Comparison of ENCODE assay signal across 34 cellular contexts in genomic region chr22:29060931-29061330, GRCh38. TPM values are rescaled to one million over a fixed set of nuclear protein-coding genes. Genes with fewer than 3 reads are reported as not detected.
"Had no signal": no experiment of that assay in that cellular context is flagged by ENCODE, and none has a peak within 500 bp of the region (broad histone marks: within the 10 kb centered on the region; RNA-seq: fewer than 3 reads in every experiment).

No MANE protein-coding gene starts in this region.

- H3K27ac Mint-ChIP-seq: activated CD4-positive, alpha-beta memory T cell treated with anti-CD3 and anti-CD28 coated beads, Interleukin-2, amount 10 ng/mL, durations not matched to agents 7 days and 5 days; activated CD4-positive, alpha-beta T cell treated with anti-CD3 and anti-CD28 coated beads for 36 hours; activated CD4-positive, alpha-beta T cell treated with anti-CD3 and anti-CD28 coated beads, Interleukin-2, amount 10 ng/mL, durations not matched to agents 24 days and 14 days; activated naive CD8-positive, alpha-beta T cell; activated T-cell treated with anti-CD3 and anti-CD28 coated beads, Interleukin-2, amount 50 U/mL, for 24 hours; activated T-cell treated with anti-CD3 and anti-CD28 coated beads, Interleukin-2, amount 50 U/mL, for 72 hours; dendritic cell treated with granulocyte-macrophage colony-stimulating factor and Interleukin-4, amounts not matched to agents 40 ng/mL and 50 ng/mL, for 4 days; effector memory CD8-positive, alpha-beta T cell had no signal

- H3K4me1 ChIP-seq: esophagus squamous epithelium, gastroesophageal sphincter had no signal

- H3K4me1 Mint-ChIP-seq: central memory CD8-positive, alpha-beta T cell had no signal

- H3K9me3 Mint-ChIP-seq: activated CD4-positive, alpha-beta memory T cell treated with anti-CD3 and anti-CD28 coated beads, Interleukin-2, amount 10 ng/mL, durations not matched to agents 7 days and 5 days; activated CD4-positive, alpha-beta T cell treated with anti-CD3 and anti-CD28 coated beads, Interleukin-2, amount 10 ng/mL, durations not matched to agents 24 days and 14 days; activated T-cell treated with anti-CD3 and anti-CD28 coated beads, Interleukin-2, amount 50 U/mL, for 24 hours; activated T-cell treated with anti-CD3 and anti-CD28 coated beads, Interleukin-2, amount 50 U/mL, for 72 hours; central memory CD8-positive, alpha-beta T cell; dendritic cell treated with granulocyte-macrophage colony-stimulating factor and Interleukin-4, amounts not matched to agents 40 ng/mL and 50 ng/mL, for 4 days; effector memory CD8-positive, alpha-beta T cell had no signal

- ATAC-seq: activated CD4-positive, alpha-beta T cell treated with anti-CD3 and anti-CD28 coated beads for 36 hours; activated T-cell treated with anti-CD3 and anti-CD28 coated beads, Interleukin-2, amount 50 U/mL, for 72 hours; effector memory CD8-positive, alpha-beta T cell; gastroesophageal sphincter had no signal

- H3K9me3 ChIP-seq: esophagus squamous epithelium, gastroesophageal sphincter had no signal

- H3K4me3 ChIP-seq: coronary artery, esophagus squamous epithelium, gastroesophageal sphincter had no signal

- H3K27me3 ChIP-seq: brain microvascular endothelial cell, esophagus squamous epithelium had no signal

- H3K27ac ChIP-seq: brain microvascular endothelial cell, coronary artery, esophagus squamous epithelium, gastroesophageal sphincter had no signal

- H3K4me3 Mint-ChIP-seq: activated CD4-positive, alpha-beta memory T cell treated with anti-CD3 and anti-CD28 coated beads, Interleukin-2, amount 10 ng/mL, durations not matched to agents 7 days and 5 days; activated CD4-positive, alpha-beta T cell treated with anti-CD3 and anti-CD28 coated beads for 36 hours; activated CD4-positive, alpha-beta T cell treated with anti-CD3 and anti-CD28 coated beads, Interleukin-2, amount 10 ng/mL, durations not matched to agents 24 days and 14 days; activated naive CD8-positive, alpha-beta T cell; activated T-cell treated with anti-CD3 and anti-CD28 coated beads, Interleukin-2, amount 50 U/mL, for 24 hours; activated T-cell treated with anti-CD3 and anti-CD28 coated beads, Interleukin-2, amount 50 U/mL, for 72 hours; central memory CD8-positive, alpha-beta T cell; dendritic cell treated with granulocyte-macrophage colony-stimulating factor and Interleukin-4, amounts not matched to agents 40 ng/mL and 50 ng/mL, for 4 days; effector memory CD8-positive, alpha-beta T cell had no signal

- DNase-seq: activated CD4-positive, alpha-beta memory T cell treated with anti-CD3 and anti-CD28 coated beads, Interleukin-2, amount 10 ng/mL, durations not matched to agents 7 days and 5 days; activated CD4-positive, alpha-beta T cell treated with anti-CD3 and anti-CD28 coated beads for 36 hours; activated CD4-positive, alpha-beta T cell treated with anti-CD3 and anti-CD28 coated beads, Interleukin-2, amount 10 ng/mL, durations not matched to agents 24 days and 14 days; activated CD4-positive, CD25-positive, alpha-beta regulatory T cell; activated CD4-positive, CD25-positive, alpha-beta regulatory T cell treated with anti-CD3 and anti-CD28 coated beads, Interleukin-2, amount 50 U/mL, for 72 hours; activated CD8-positive, alpha-beta memory T cell treated with anti-CD3 and anti-CD28 coated beads, Interleukin-2, amount 50 U/mL, for 48 hours; activated effector memory CD4-positive, alpha-beta T cell treated with Interleukin-2 at 50 U/mL for 16 hours; activated gamma-delta T cell treated with Interleukin-2 at 50 U/mL for 16 hours; activated naive CD4-positive, alpha-beta T cell treated with anti-CD3 and anti-CD28 coated beads, Interleukin-2, amount 50 U/mL, for 16 hours; activated naive CD4-positive, alpha-beta T cell treated with Interleukin-2 at 50 U/mL for 16 hours; activated T-cell treated with anti-CD3 and anti-CD28 coated beads for 4 hours; activated T-cell treated with anti-CD3 and anti-CD28 coated beads, Interleukin-2, amount 50 U/mL, for 24 hours; activated T-cell treated with anti-CD3 and anti-CD28 coated beads, Interleukin-2, amount 50 U/mL, for 72 hours; amniotic stem cell; anterior cingulate cortex; brain microvascular endothelial cell; effector CD4-positive, alpha-beta T cell; effector memory CD8-positive, alpha-beta T cell; erythroblast; esophagus squamous epithelium; foreskin melanocyte; T-helper 2 cell had no signal

- H3K36me3 ChIP-seq: brain microvascular endothelial cell, esophagus squamous epithelium, gastroesophageal sphincter had no signal

RNA-seq across cellular contexts. Expression of gene C22orf31, which starts 0.7 kb away (rescaled TPM):
- total RNA-seq: activated CD4-positive, alpha-beta memory T cell treated with anti-CD3 and anti-CD28 coated beads, Interleukin-2, amount 10 ng/mL, durations not matched to agents 7 days and 5 days; activated CD4-positive, alpha-beta T cell treated with anti-CD3 and anti-CD28 coated beads for 36 hours; activated CD4-positive, alpha-beta T cell treated with anti-CD3 and anti-CD28 coated beads, Interleukin-2, amount 10 ng/mL, durations not matched to agents 24 days and 14 days; activated T-cell treated with anti-CD3 and anti-CD28 coated beads, Interleukin-2, amount 50 U/mL, for 72 hours; astrocyte; bronchial epithelial cell; cardiac septum; cerebellum; fibroblast of villous mesenchyme; gastroesophageal sphincter; glomerular endothelial cell; T-helper 1 cell treated with Interleukin-12 subunit alpha and Interleukin-12 subunit beta and Interleukin-4 antibody, amounts not matched to agents 30 ng/mL and 1 ng/mL, for 36 hours had no signal

RNA-seq across cellular contexts. Expression of gene KREMEN1, which starts 11.9 kb away (rescaled TPM):
- total RNA-seq: activated CD4-positive, alpha-beta memory T cell treated with anti-CD3 and anti-CD28 coated beads, Interleukin-2, amount 10 ng/mL, durations not matched to agents 7 days and 5 days; activated CD4-positive, alpha-beta T cell treated with anti-CD3 and anti-CD28 coated beads, Interleukin-2, amount 10 ng/mL, durations not matched to agents 24 days and 14 days; T-helper 1 cell treated with Interleukin-12 subunit alpha and Interleukin-12 subunit beta and Interleukin-4 antibody, amounts not matched to agents 30 ng/mL and 1 ng/mL, for 36 hours had no signal
